In the genomic region with DNA sequence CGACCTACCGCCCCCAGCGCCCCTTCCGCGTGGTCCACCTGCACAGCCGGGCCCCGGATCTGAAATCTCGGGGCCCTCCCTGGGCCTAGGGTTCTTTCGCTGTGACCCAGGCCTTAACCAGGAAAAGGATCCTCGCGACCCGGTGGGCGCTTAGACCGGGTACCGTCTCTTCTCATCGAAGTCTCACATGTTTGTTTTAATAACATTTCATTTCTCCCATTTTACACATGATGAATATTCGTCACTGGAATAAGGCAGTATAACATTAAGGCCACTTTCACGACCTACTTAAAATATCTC, we compare ENCODE assay signal across 8 cellular contexts. TPM values are rescaled to one million over a fixed set of nuclear protein-coding genes. Genes with fewer than 3 reads are reported as not detected.
A peak's percentile ranks its signal among the peaks of the same experiment; 100 is the strongest.
DNase-seq lines count a peak whose midpoint lies in the region; ATAC-seq and TF ChIP-seq lines count a peak whose summit lies in the region.

No MANE protein-coding gene starts in this region.

- no peaks in the 10 kb centered on the region for H3K27me3 Mint-ChIP-seq in chondrocyte (ENCODE audit: low read depth)
- peaks cover 0 to 1% (median 0%) of the 10 kb centered on the region in 5 donors for H3K27me3 Mint-ChIP-seq in naive thymus-derived CD8-positive, alpha-beta T cell

- peak overlapping the region; percentile 97 for H3K4me2 ChIP-seq in Karpas-422 (ENCODE audit: low read depth, low read length, poor library complexity, severe bottlenecking)

- ATAC-seq in naive thymus-derived CD8-positive, alpha-beta T cell: no peak
- ATAC-seq in omental fat pad (ENCODE audit: low FRiP score) (no peak), HG03521 (IDR thresholded peaks at IDR 0.05; ENCODE audit: unreplicated experiment) (no peak), HG03378 (IDR thresholded peaks at IDR 0.05; ENCODE audit: unreplicated experiment) (no peak)

- H2AFZ ChIP-seq in Karpas-422 (ENCODE audit: low read length): no peak overlapping the region

- H3K9me3 ChIP-seq in BE2C (no peaks in the 10 kb centered on the region), Karpas-422 (ENCODE audit: low read length) (no peaks in the 10 kb centered on the region)

- H3K79me2 ChIP-seq in Karpas-422 (ENCODE audit: low read length): peaks cover 32% of the 10 kb centered on the region

- H3K27ac ChIP-seq in Karpas-422 (ENCODE audit: low read length): peak overlapping the region; percentile 93

- H3K4me1 ChIP-seq in BE2C: no peaks in the 10 kb centered on the region
- H3K4me1 ChIP-seq in Karpas-422 (ENCODE audit: low read length): peaks cover 50% of the 10 kb centered on the region

- H3K36me3 Mint-ChIP-seq in chondrocyte (ENCODE audit: low read depth): peaks cover 12% of the 10 kb centered on the region
- peaks cover 0 to 21% (median 4%) of the 10 kb centered on the region in 3 donors for H3K36me3 Mint-ChIP-seq in naive thymus-derived CD8-positive, alpha-beta T cell

- peaks cover 3% of the 10 kb centered on the region; the same call in 1 of the 2 replicates for H4K20me1 ChIP-seq in Karpas-422 (ENCODE audit: insufficient read depth, low read depth, low read length)

- no peaks in the 10 kb centered on the region for H3K9me2 ChIP-seq in Karpas-422 (replicated peaks; ENCODE audit: insufficient read depth, low read length)

- TF ChIP-seq CTCF in BE2C (IDR thresholded peaks at IDR 0.05; ENCODE audit: low read depth, low read length) (no peak), chondrocyte (IDR thresholded peaks at IDR 0.05) (no peak), omental fat pad (IDR thresholded peaks at IDR 0.05) (no peak)

- no peaks in the 10 kb centered on the region for H3K9me3 Mint-ChIP-seq in chondrocyte (ENCODE audit: low read depth)
- no peaks in the 10 kb centered on the region for H3K9me3 Mint-ChIP-seq in naive thymus-derived CD8-positive, alpha-beta T cell

- peak overlapping the region; percentile 89 for H3K27ac Mint-ChIP-seq in chondrocyte (ENCODE audit: unreplicated experiment)
- H3K27ac Mint-ChIP-seq in naive thymus-derived CD8-positive, alpha-beta T cell: peak overlapping the region; percentile 79 to 96 (median 86)

- POLR2A ChIA-PET in naive thymus-derived CD8-positive, alpha-beta T cell (lab: Charles Lee): interaction anchor here (1.1 to 10.4 kb wide), 5 partner anchors 10 to 75 kb away, joined by 4 to 278 read pairs (median 19); partner anchors contain the start of genes IMPDH2, P4HTM, QRICH1 and WDR6

- H3K36me3 ChIP-seq in BE2C: peaks cover 20% of the 10 kb centered on the region
- H3K36me3 ChIP-seq in Karpas-422 (ENCODE audit: insufficient read depth, low read length): peaks cover 12% of the 10 kb centered on the region; the same call in 1 of the 2 replicates

- peak overlapping the region; percentile 96 for H3K9ac ChIP-seq in Karpas-422 (ENCODE audit: low read length)

- H3K4me3 Mint-ChIP-seq in chondrocyte (ENCODE audit: unreplicated experiment): peak overlapping the region; percentile 80
- peak overlapping the region; percentile 83 to 99 (median 95) for H3K4me3 Mint-ChIP-seq in naive thymus-derived CD8-positive, alpha-beta T cell

- H3K4me1 Mint-ChIP-seq in chondrocyte (ENCODE audit: low read depth): peaks cover 46% of the 10 kb centered on the region
- peaks cover 11 to 50% (median 38%) of the 10 kb centered on the region in 4 donors for H3K4me1 Mint-ChIP-seq in naive thymus-derived CD8-positive, alpha-beta T cell

- H3K27me3 ChIP-seq in BE2C (no peaks in the 10 kb centered on the region), Karpas-422 (ENCODE audit: low read length) (no peaks in the 10 kb centered on the region)

- DNase-seq in BE2C (no peak), Karpas-422 (no peak), chondrocyte (ENCODE audit: low spot score) (no peak), omental fat pad (ENCODE audit: low spot score) (no peak), mucosa of gallbladder (ENCODE audit: low spot score) (no peak)
- DNase-seq in naive thymus-derived CD8-positive, alpha-beta T cell: no peak

- H3K4me3 ChIP-seq in BE2C (ENCODE audit: low read depth, low read length): peak overlapping the region; percentile 70
- H3K4me3 ChIP-seq in Karpas-422 (ENCODE audit: low read length): peak overlapping the region; percentile 82

RNA-seq across cellular contexts. Expression of gene DALRD3, which starts 0.3 kb away (rescaled TPM):
- polyA plus RNA-seq in BE2C (2012; ENCODE audit: insufficient read depth, insufficient read length, low read depth): 25.8 TPM
- 44.8 and 53.4 TPM in 2 replicates for total RNA-seq in Karpas-422 (2014; rRNA removed; shearing (Covaris generic); ENCODE audit: low replicate concordance)
- total RNA-seq in chondrocyte: 18.3 to 29.7 TPM (median 21.5 TPM) in 3 replicates
- 10 to 100 TPM; 23.9 to 24.2 TPM for total RNA-seq in naive thymus-derived CD8-positive, alpha-beta T cell
- 10 to 100 TPM; 20.8 to 21.9 (median 21.8) TPM for polyA plus RNA-seq in naive thymus-derived CD8-positive, alpha-beta T cell
- total RNA-seq in omental fat pad: 10 to 100 TPM; 15.3 to 36.9 (median 30.9) TPM
- 37.1 TPM for total RNA-seq in mucosa of gallbladder

RNA-seq across cellular contexts. Expression of gene NDUFAF3, which starts 3.3 kb away (rescaled TPM):
- polyA plus RNA-seq in BE2C (2012; ENCODE audit: insufficient read depth, insufficient read length, low read depth): 197 TPM
- 228 and 279 TPM in 2 replicates for total RNA-seq in Karpas-422 (2014; rRNA removed; shearing (Covaris generic); ENCODE audit: low replicate concordance)
- total RNA-seq in chondrocyte (60.4 to 74.3 TPM (median 69.2 TPM) in 3 replicates), omental fat pad (100 to 1,000 TPM; 108 to 175 (median 140) TPM), mucosa of gallbladder (83.3 TPM)
- total RNA-seq in naive thymus-derived CD8-positive, alpha-beta T cell: 10 to 100 TPM; 87.1 to 89.2 TPM
- polyA plus RNA-seq in naive thymus-derived CD8-positive, alpha-beta T cell: 100 to 1,000 TPM; 140 to 226 (median 202) TPM

RNA-seq across cellular contexts. Expression of gene IMPDH2, which starts 10.5 kb away (rescaled TPM):
- 68.3 TPM for polyA plus RNA-seq in BE2C (2012; ENCODE audit: insufficient read depth, insufficient read length, low read depth)
- total RNA-seq in Karpas-422 (2014; rRNA removed; shearing (Covaris generic); ENCODE audit: low replicate concordance): 522 and 655 TPM in 2 replicates
- total RNA-seq in chondrocyte: 133 to 199 TPM (median 140 TPM) in 3 replicates
- total RNA-seq in naive thymus-derived CD8-positive, alpha-beta T cell: 100 to 1,000 TPM; 121 to 129 TPM
- 100 to 1,000 TPM in 2 of 3 donors, 10 to 100 TPM in 1; 97.3 to 121 (median 118) TPM for polyA plus RNA-seq in naive thymus-derived CD8-positive, alpha-beta T cell
- 100 to 1,000 TPM; 125 to 149 (median 138) TPM for total RNA-seq in omental fat pad
- 136 TPM for total RNA-seq in mucosa of gallbladder

RNA-seq across cellular contexts. Expression of gene WDR6, which starts 11.5 kb away (rescaled TPM):
- 203 TPM for polyA plus RNA-seq in BE2C (2012; ENCODE audit: insufficient read depth, insufficient read length, low read depth)
- total RNA-seq in Karpas-422 (2014; rRNA removed; shearing (Covaris generic); ENCODE audit: low replicate concordance): 82.1 and 110 TPM in 2 replicates
- 164 to 222 TPM (median 168 TPM) in 3 replicates for total RNA-seq in chondrocyte
- total RNA-seq in naive thymus-derived CD8-positive, alpha-beta T cell: 100 to 1,000 TPM; 332 to 351 TPM
- 100 to 1,000 TPM in 2 of 3 donors, 10 to 100 TPM in 1; 96.3 to 126 (median 111) TPM for polyA plus RNA-seq in naive thymus-derived CD8-positive, alpha-beta T cell
- 100 to 1,000 TPM in 1 of 4 donors, 10 to 100 TPM in 3; 69.2 to 121 (median 81.5) TPM for total RNA-seq in omental fat pad
- 283 TPM for total RNA-seq in mucosa of gallbladder

RNA-seq across cellular contexts. Expression of gene P4HTM, which starts 28.6 kb away (rescaled TPM):
- polyA plus RNA-seq in BE2C (2012; ENCODE audit: insufficient read depth, insufficient read length, low read depth): 18.3 TPM
- total RNA-seq in Karpas-422 (2014; rRNA removed; shearing (Covaris generic); ENCODE audit: low replicate concordance): 36.1 and 86.7 TPM in 2 replicates
- total RNA-seq in chondrocyte: 25.6 to 31.0 TPM (median 26.3 TPM) in 3 replicates
- 10 to 100 TPM; 57.0 to 62.5 TPM for total RNA-seq in naive thymus-derived CD8-positive, alpha-beta T cell
- polyA plus RNA-seq in naive thymus-derived CD8-positive, alpha-beta T cell: 10 to 100 TPM; 20.3 to 23.3 (median 22.9) TPM
- 10 to 100 TPM; 25.7 to 43.1 (median 28.2) TPM for total RNA-seq in omental fat pad
- total RNA-seq in mucosa of gallbladder: 104 TPM
